10 cellular contexts compared by ENCODE assay signal in the genomic region with DNA sequence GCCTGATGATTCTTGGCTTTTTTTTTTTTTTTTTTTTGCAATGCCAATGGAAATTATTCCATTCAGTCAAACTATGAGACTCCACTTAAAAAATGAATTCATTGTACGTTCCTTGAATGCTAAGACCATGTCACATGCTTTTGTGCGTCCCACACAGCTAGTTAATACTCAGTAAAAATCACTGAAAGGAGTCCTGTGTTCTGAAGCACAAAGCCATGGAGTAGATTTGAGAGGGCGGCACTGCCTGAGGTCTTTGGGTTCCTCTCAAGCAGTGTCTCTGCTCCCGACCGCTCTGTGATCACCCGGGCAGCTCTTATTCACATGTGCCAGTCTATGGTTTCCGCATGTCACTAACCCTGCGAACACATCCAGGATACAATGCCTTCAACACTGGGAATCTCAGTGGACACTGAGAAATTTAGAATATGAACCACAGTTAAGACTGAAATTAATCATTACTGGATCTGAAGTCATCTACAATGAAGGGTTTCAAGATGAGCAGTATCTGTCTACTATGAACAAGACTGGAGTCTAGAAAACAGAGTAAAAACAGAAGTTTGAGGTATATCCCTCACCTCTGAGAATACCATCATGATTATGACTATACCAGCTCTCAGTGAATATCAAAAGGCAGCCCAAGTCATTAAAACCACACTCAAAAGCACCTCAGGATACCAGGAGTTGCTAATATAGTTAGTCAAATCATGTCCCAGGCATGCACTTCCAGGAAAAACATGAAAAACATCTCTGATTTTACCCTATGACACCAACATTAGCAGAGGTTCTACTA.
A peak's percentile ranks its signal among the peaks of the same experiment; 100 is the strongest.
DNase-seq lines count a peak whose midpoint lies in the region; ATAC-seq and TF ChIP-seq lines count a peak whose summit lies in the region.
"Had no signal": no experiment of that assay in that cellular context is flagged by ENCODE, and none has a peak within 500 bp of the region (broad histone marks: within the 10 kb centered on the region; RNA-seq: fewer than 3 reads in every experiment).

No MANE protein-coding gene starts in this region.

- no peaks in the 10 kb centered on the region for H3K79me2 ChIP-seq in SK-N-SH (ENCODE audit: insufficient read depth)

- H3K27ac ChIP-seq in SK-N-SH (ENCODE audit: low read depth in 2 of 2, low read length in 1 of 2) = peak overlapping the region in 1 of 2 experiments; percentile 99; a peak in 2 of 4 replicates
- H3K27ac ChIP-seq: C4-2B, pancreas had no signal

- in situ Hi-C loops in SK-MEL-5 (cut with HindIII; ENCODE audit: low pct_unique_long_range_greater_than_20kb, low sequenced_read_pairs) = no loop called here

- no peaks in the 10 kb centered on the region for H3K9me3 ChIP-seq in SK-N-SH
- H3K9me3 ChIP-seq: pancreas had no signal

- H3K4me3 ChIP-seq in SK-N-SH (ENCODE audit: low read depth in 2 of 2, low read length in 1 of 2) = no peak overlapping the region
- H3K4me3 ChIP-seq: pancreas had no signal

- TF ChIP-seq CTCF in SK-N-SH (IDR thresholded peaks at IDR 0.05) = no peak

- no peak overlapping the region for H3K9ac ChIP-seq in SK-N-SH

- peak; percentile 31 for DNase-seq in Ammon's horn (ENCODE audit: low spot score)
- DNase-seq in SK-MEL-5 (ENCODE audit: low read depth, low spot score) = peak; percentile 98
- DNase-seq in SK-N-SH = no peak
- no peak for DNase-seq in GM03348 (ENCODE audit: low spot score)
- DNase-seq in NCI-H524 (lab: John Stamatoyannopoulos, UW) = no peak
- no peak for DNase-seq in AG08395 (ENCODE audit: low spot score)
- DNase-seq: pancreas had no signal

- no peaks in the 10 kb centered on the region for H3K27me3 ChIP-seq in SK-N-SH (ENCODE audit: insufficient read depth)
- H3K27me3 ChIP-seq: pancreas had no signal

- H3K36me3 ChIP-seq in SK-N-SH (replicated peaks in 1 of 2; ENCODE audit: control insufficient read depth in 1 of 2, insufficient read depth in 2 of 2, low read length in 1 of 2) = peaks cover 0 to 2% of the 10 kb centered on the region in 2 experiments
- H3K36me3 ChIP-seq: pancreas had no signal

- POLR2A ChIA-PET in SK-N-SH (lab: Yijun Ruan, JAX) = no interaction called here

- WGBS in SK-N-SH (ENCODE audit: low lambda C conversion rate) = over 99% methylated on average over 8 of the region's 8 CpGs

- H3K4me1 ChIP-seq in SK-N-SH (ENCODE audit: control insufficient read depth in 1 of 2, insufficient read depth in 2 of 2, low read depth in 1 of 2, low read length in 1 of 2) = peaks cover 9 to 41% of the 10 kb centered on the region in 2 experiments; a peak in 3 of 4 replicates

- H3F3A ChIP-seq in SK-N-SH (replicated peaks; ENCODE audit: insufficient read depth) = no peaks in the 10 kb centered on the region

- ATAC-seq in GM18909 (IDR thresholded peaks at IDR 0.05; ENCODE audit: poor library complexity, unreplicated experiment) (peak; percentile 97), HG02763 (IDR thresholded peaks at IDR 0.05; ENCODE audit: unreplicated experiment) (peak; percentile 91)
- ATAC-seq: pancreas had no signal

- H4K20me1 ChIP-seq in SK-N-SH (ENCODE audit: insufficient read depth) = no peaks in the 10 kb centered on the region

- CTCF ChIA-PET in SK-N-SH (lab: Yijun Ruan, JAX) = interaction anchor here (1.5 kb wide), 1 partner anchor 11 kb away, joined by 4 read pairs; no protein-coding TSS in a partner anchor

- TF ChIP-seq EP300 in SK-N-SH (IDR thresholded peaks at IDR 0.05; ENCODE audit: borderline replicate concordance in 1 of 2, low read depth in 1 of 2, low read length in 1 of 2) = no peak

- no peak overlapping the region for H2AFZ ChIP-seq in SK-N-SH (ENCODE audit: low read depth)

- no peak for TF ChIP-seq RAD21 in SK-N-SH (IDR thresholded peaks at IDR 0.05; ENCODE audit: low read length)

- H3K4me2 ChIP-seq in SK-N-SH = no peak overlapping the region

- no peaks in the 10 kb centered on the region for H3K9me2 ChIP-seq in SK-N-SH

TF ChIP-seq in SK-N-SH, 30 proteins besides CTCF, POLR2A, EP300 and RAD21:
- TF ChIP-seq TEAD4 (IDR thresholded peaks at IDR 0.05; ENCODE audit: borderline replicate concordance, insufficient read depth) (no peak), CHD2 (IDR thresholded peaks at IDR 0.05; ENCODE audit: low read length, partially characterized antibody) (no peak), YY1 (IDR thresholded peaks at IDR 0.05; ENCODE audit: low read depth) (no peak), RXRA (IDR thresholded peaks at IDR 0.05; ENCODE audit: borderline replicate concordance, low read depth) (no peak)

Comparison
In these comparisons a context has a peak if more than half of its experiments do, and no peak if none do; other contexts are left out.
1. DNase-seq: peak in Ammon's horn (single experiment) and SK-MEL-5 (single experiment); none in SK-N-SH (single experiment), GM03348 (single experiment), NCI-H524 (0 of 2) and AG08395 (single experiment).